10 cellular contexts compared by ENCODE assay signal in genomic region chr22:20953668-20954500, GRCh38. TPM values are rescaled to one million over a fixed set of nuclear protein-coding genes. Genes with fewer than 3 reads are reported as not detected.
A peak's percentile ranks its signal among the peaks of the same experiment; 100 is the strongest.
DNase-seq lines count a peak whose midpoint lies in the region; ATAC-seq and TF ChIP-seq lines count a peak whose summit lies in the region.
"Had no signal": no experiment of that assay in that cellular context is flagged by ENCODE, and none has a peak within 500 bp of the region (broad histone marks: within the 10 kb centered on the region; RNA-seq: fewer than 3 reads in every experiment).

No MANE protein-coding gene starts in this region.

- H3K27me3 ChIP-seq in adipocyte (replicated peaks; ENCODE audit: control insufficient read depth, insufficient read depth, low read length) (no peaks in the 10 kb centered on the region), foreskin keratinocyte (no peaks in the 10 kb centered on the region), smooth muscle cell (ENCODE audit: low read depth) (no peaks in the 10 kb centered on the region), testis (no peaks in the 10 kb centered on the region)

- ATAC-seq in activated CD4-positive, alpha-beta T cell treated with anti-CD3 and anti-CD28 coated beads for 36 hours, result no peak
- peak; percentile 52 for ATAC-seq in foreskin keratinocyte
- ATAC-seq in stimulated activated memory B cell treated with anti-CD40 and anti-IgM and Interleukin-4, amounts not matched to agents 10 μg/mL and 1 μg/mL and 100 μg/mL, for 72 hours, result no peak

- TF ChIP-seq POLR2A in testis (IDR thresholded peaks at IDR 0.05), result no peak

- no peak overlapping the region for H3K4me3 ChIP-seq in adipocyte (ENCODE audit: low read length)
- H3K4me3 ChIP-seq in smooth muscle cell, result no peak overlapping the region
- no peak overlapping the region for H3K4me3 ChIP-seq in testis
- H3K4me3 ChIP-seq: lung had no signal

- CTCF ChIA-PET in activated CD4-positive, alpha-beta T cell treated with anti-CD3 and anti-CD28 coated beads for 36 hours (lab: Charles Lee), result interaction anchor here (0.7 to 1.2 kb wide), 4 partner anchors 8 to 739 kb away, joined by 3 read pairs; no protein-coding TSS in a partner anchor

- no peak for DNase-seq in activated CD4-positive, alpha-beta T cell treated with anti-CD3 and anti-CD28 coated beads for 36 hours
- DNase-seq in activated CD4-positive, alpha-beta T cell treated with anti-CD3 and anti-CD28 coated beads for 4 hours, result no peak
- DNase-seq in adipocyte (ENCODE audit: low read depth) (peak; percentile 52), foreskin keratinocyte (peak; percentile 92 to 96), smooth muscle cell (lab: John Stamatoyannopoulos, UW; ENCODE audit: unreplicated experiment) (no peak), DMS79 (lab: John Stamatoyannopoulos, UW) (no peak), testis (no peak)
- DNase-seq: 8988T had no signal

- H3K4me3 Mint-ChIP-seq in activated CD4-positive, alpha-beta T cell treated with anti-CD3 and anti-CD28 coated beads for 36 hours, result no peak overlapping the region
- H3K4me3 Mint-ChIP-seq in stimulated activated memory B cell treated with anti-CD40 and anti-IgM and Interleukin-4, amounts not matched to agents 10 μg/mL and 1 μg/mL and 100 μg/mL, for 72 hours, result no peak overlapping the region

- H3K9ac ChIP-seq in adipocyte (ENCODE audit: low read length), result no peak overlapping the region
- no peak overlapping the region for H3K9ac ChIP-seq in smooth muscle cell (ENCODE audit: low read depth)

- H3K36me3 Mint-ChIP-seq in activated CD4-positive, alpha-beta T cell treated with anti-CD3 and anti-CD28 coated beads for 36 hours (ENCODE audit: low read depth), result peaks cover 36% of the 10 kb centered on the region
- peaks cover 19% of the 10 kb centered on the region for H3K36me3 Mint-ChIP-seq in stimulated activated memory B cell treated with anti-CD40 and anti-IgM and Interleukin-4, amounts not matched to agents 10 μg/mL and 1 μg/mL and 100 μg/mL, for 72 hours

- peaks cover 20% of the 10 kb centered on the region for H3K79me2 ChIP-seq in smooth muscle cell (ENCODE audit: low read depth)

- peaks cover 14% of the 10 kb centered on the region for H3K4me1 Mint-ChIP-seq in activated CD4-positive, alpha-beta T cell treated with anti-CD3 and anti-CD28 coated beads for 36 hours
- H3K4me1 Mint-ChIP-seq in stimulated activated memory B cell treated with anti-CD40 and anti-IgM and Interleukin-4, amounts not matched to agents 10 μg/mL and 1 μg/mL and 100 μg/mL, for 72 hours, result peaks cover 18% of the 10 kb centered on the region

- TF ChIP-seq CTCF in foreskin keratinocyte (conservative IDR thresholded peaks at IDR 0.05), result no peak
- no peak for TF ChIP-seq CTCF in smooth muscle cell (IDR thresholded peaks at IDR 0.05; ENCODE audit: borderline replicate concordance, insufficient read depth, poor library complexity, severe bottlenecking)
- no peak for TF ChIP-seq CTCF in testis (IDR thresholded peaks at IDR 0.05)

- H2AFZ ChIP-seq in smooth muscle cell (ENCODE audit: low read depth), result no peak overlapping the region

- WGBS in smooth muscle cell (ENCODE audit: low lambda C conversion rate), result 79% methylated on average over 8 of the region's 8 CpGs
- 90 to 97% methylated on average over 6 to 8 of the region's 8 CpGs for WGBS in testis, 2 donors

- no peaks in the 10 kb centered on the region for H3K9me3 Mint-ChIP-seq in activated CD4-positive, alpha-beta T cell treated with anti-CD3 and anti-CD28 coated beads for 36 hours (ENCODE audit: low read depth)
- no peaks in the 10 kb centered on the region for H3K9me3 Mint-ChIP-seq in stimulated activated memory B cell treated with anti-CD40 and anti-IgM and Interleukin-4, amounts not matched to agents 10 μg/mL and 1 μg/mL and 100 μg/mL, for 72 hours

- peaks cover 20% of the 10 kb centered on the region for H3F3A ChIP-seq in smooth muscle cell (ENCODE audit: low read depth)

- intact Hi-C loops in activated CD4-positive, alpha-beta T cell treated with anti-CD3 and anti-CD28 coated beads for 36 hours (cut with DNase I, micrococcal nuclease), result no loop called here
- intact Hi-C loops in testis (cut with DNase I; ENCODE audit: low total_unique reads), result no loop called here

- POLR2A ChIA-PET in activated CD4-positive, alpha-beta T cell treated with anti-CD3 and anti-CD28 coated beads for 36 hours (lab: Charles Lee), result no interaction called here

- peak overlapping the region; percentile 20 for H3K27ac Mint-ChIP-seq in activated CD4-positive, alpha-beta T cell treated with anti-CD3 and anti-CD28 coated beads for 36 hours
- no peak overlapping the region for H3K27ac Mint-ChIP-seq in stimulated activated memory B cell treated with anti-CD40 and anti-IgM and Interleukin-4, amounts not matched to agents 10 μg/mL and 1 μg/mL and 100 μg/mL, for 72 hours

- peaks cover 70% of the 10 kb centered on the region for H4K20me1 ChIP-seq in smooth muscle cell (ENCODE audit: low read depth)

- H3K27ac ChIP-seq in foreskin keratinocyte (peak overlapping the region; percentile 64), smooth muscle cell (ENCODE audit: low read depth) (peak overlapping the region; percentile 51), testis (no peak overlapping the region)

- H3K9me3 ChIP-seq in adipocyte (ENCODE audit: control insufficient read depth, low read length) (no peaks in the 10 kb centered on the region), smooth muscle cell (replicated peaks; ENCODE audit: low read depth) (no peaks in the 10 kb centered on the region), testis (no peaks in the 10 kb centered on the region)

- H3K4me1 ChIP-seq in adipocyte (ENCODE audit: control insufficient read depth, insufficient read depth, low read length) (peaks cover 29% of the 10 kb centered on the region), foreskin keratinocyte (peaks cover 22% of the 10 kb centered on the region), smooth muscle cell (ENCODE audit: low read depth) (peaks cover 3% of the 10 kb centered on the region), testis (no peaks in the 10 kb centered on the region)

- peaks cover 16% of the 10 kb centered on the region for H3K27me3 Mint-ChIP-seq in activated CD4-positive, alpha-beta T cell treated with anti-CD3 and anti-CD28 coated beads for 36 hours
- H3K27me3 Mint-ChIP-seq in stimulated activated memory B cell treated with anti-CD40 and anti-IgM and Interleukin-4, amounts not matched to agents 10 μg/mL and 1 μg/mL and 100 μg/mL, for 72 hours, result peaks cover 13% of the 10 kb centered on the region

- H3K4me2 ChIP-seq in smooth muscle cell, result no peak overlapping the region

- H3K36me3 ChIP-seq in adipocyte (ENCODE audit: control insufficient read depth, insufficient read depth, low read length, severe bottlenecking), result peaks cover 39% of the 10 kb centered on the region
- no peaks in the 10 kb centered on the region for H3K36me3 ChIP-seq in smooth muscle cell (ENCODE audit: low read depth)
- H3K36me3 ChIP-seq in testis (ENCODE audit: low read depth, missing control alignments), result no peaks in the 10 kb centered on the region

RNA-seq across cellular contexts. Expression of gene AIFM3, which starts 13.2 kb away (rescaled TPM):
- total RNA-seq in activated CD4-positive, alpha-beta T cell treated with anti-CD3 and anti-CD28 coated beads for 36 hours, result under 1 TPM in 1 of 2 experiments, not detected in 1; 0.21 TPM
- total RNA-seq in foreskin keratinocyte (0.78 and 1.5 TPM in 2 replicates), smooth muscle cell (0.85 and 0.94 TPM in 2 replicates), testis (1 to 10 TPM; 1.6 to 2.9 TPM)
- polyA plus RNA-seq in foreskin keratinocyte (0.74 and 1.7 TPM in 2 replicates), smooth muscle cell (0.13 TPM in 1 of 2 replicates, not detected in the other), testis (ENCODE audit: insufficient read depth, low read depth, low replicate concordance) (0.88 TPM)

RNA-seq across cellular contexts. Expression of gene LZTR1, which starts 28.2 kb away (rescaled TPM):
- total RNA-seq in activated CD4-positive, alpha-beta T cell treated with anti-CD3 and anti-CD28 coated beads for 36 hours, result 10 to 100 TPM; 31.9 to 40.5 TPM
- 37.8 and 39.9 TPM in 2 replicates for total RNA-seq in foreskin keratinocyte
- polyA plus RNA-seq in foreskin keratinocyte, result 25.2 and 26.2 TPM in 2 replicates
- total RNA-seq in smooth muscle cell, result 28.1 and 34.2 TPM in 2 replicates
- 43.9 and 49.7 TPM in 2 replicates for polyA plus RNA-seq in smooth muscle cell
- 10 to 100 TPM; 61.5 to 61.6 TPM for total RNA-seq in testis
- polyA plus RNA-seq in testis (ENCODE audit: insufficient read depth, low read depth, low replicate concordance), result 32.4 TPM

RNA-seq across cellular contexts. Expression of gene CRKL, which starts 36.7 kb away (rescaled TPM):
- total RNA-seq in activated CD4-positive, alpha-beta T cell treated with anti-CD3 and anti-CD28 coated beads for 36 hours, result 10 to 100 TPM; 80.8 to 92.0 TPM
- 63.4 and 64.7 TPM in 2 replicates for total RNA-seq in foreskin keratinocyte
- 18.0 and 22.1 TPM in 2 replicates for polyA plus RNA-seq in foreskin keratinocyte
- total RNA-seq in smooth muscle cell, result 40.9 TPM in 2 replicates
- 25.1 and 26.6 TPM in 2 replicates for polyA plus RNA-seq in smooth muscle cell
- total RNA-seq in testis, result 10 to 100 TPM; 47.5 to 60.2 TPM
- 31.9 TPM for polyA plus RNA-seq in testis (ENCODE audit: insufficient read depth, low read depth, low replicate concordance)

RNA-seq across cellular contexts. Expression of gene THAP7, which starts 48.0 kb away (rescaled TPM):
- 10 to 100 TPM; 25.1 to 27.2 TPM for total RNA-seq in activated CD4-positive, alpha-beta T cell treated with anti-CD3 and anti-CD28 coated beads for 36 hours
- total RNA-seq in foreskin keratinocyte, result 24.2 and 25.0 TPM in 2 replicates
- 34.4 and 36.5 TPM in 2 replicates for polyA plus RNA-seq in foreskin keratinocyte
- total RNA-seq in smooth muscle cell, result 16.6 and 28.0 TPM in 2 replicates
- polyA plus RNA-seq in smooth muscle cell, result 26.8 and 38.6 TPM in 2 replicates
- total RNA-seq in testis, result 10 to 100 TPM; 75.8 to 96.5 TPM
- polyA plus RNA-seq in testis (ENCODE audit: insufficient read depth, low read depth, low replicate concordance), result 60.6 TPM

Comparison
In these comparisons a context has a peak if more than half of its experiments do, and no peak if none do; other contexts are left out.
1. DNase-seq: peak in adipocyte (single experiment) and foreskin keratinocyte (2 of 2); none in activated CD4-positive, alpha-beta T cell treated with anti-CD3 and anti-CD28 coated beads for 36 hours (single experiment), activated CD4-positive, alpha-beta T cell treated with anti-CD3 and anti-CD28 coated beads for 4 hours (0 of 2), smooth muscle cell (single experiment), DMS79 (single experiment) and testis (single experiment).
2. H3K27ac ChIP-seq: peak in foreskin keratinocyte (single experiment) and smooth muscle cell (single experiment); none in testis (0 of 2).